In genomic region chr2:106975641-106976040, GRCh38 we compare ENCODE assay signal across 29 cellular contexts.
"Had no signal": no experiment of that assay in that cellular context is flagged by ENCODE, and none has a peak within 500 bp of the region (broad histone marks: within the 10 kb centered on the region; RNA-seq: fewer than 3 reads in every experiment).

No MANE protein-coding gene starts in this region.

- H3K4me3 Mint-ChIP-seq: activated B cell treated with CpG ODN at 0.5 μM for 24 hours; activated CD8-positive, alpha-beta T cell treated with anti-CD3 and anti-CD28 coated beads for 36 hours; activated naive CD4-positive, alpha-beta T cell treated with anti-CD3 and anti-CD28 coated beads, Interleukin-2, amount 50 U/mL, for 24 hours; activated naive CD8-positive, alpha-beta T cell treated with anti-CD3 and anti-CD28 coated beads, Interleukin-2, amount 50 U/mL, for 24 hours; activated T-cell treated with anti-CD3 and anti-CD28 coated beads, Interleukin-2, amount 50 U/mL, for 4 hours; activated T-helper 17 cell treated with anti-CD3 and anti-CD28 coated beads, Interleukin-2, amount 50 U/mL, for 72 hours; dendritic cell treated with granulocyte-macrophage colony-stimulating factor and Interleukin-4, amounts not matched to agents 40 ng/mL and 50 ng/mL, for 4 days; endodermal cell; nephron progenitor cell; stimulated activated effector memory CD8-positive, alpha-beta T cell treated with anti-CD3 and anti-CD28 coated beads, Interleukin-12 subunit alpha, Interleukin-12 subunit beta, amount 100 ng/mL, for 72 hours; stimulated activated naive CD8-positive, alpha-beta T cell treated with anti-CD3 and anti-CD28 coated beads, Interleukin-15, Interleukin-2, amounts not matched to agents 100 ng/mL and 50 ng/mL, for 24 hours; T-helper 2 cell treated with Interferon-gamma antibody and Interleukin-4, amounts not matched to agents 5 μg/mL and 100 μg/mL, for 36 hours had no signal

- H3K79me2 ChIP-seq: hepatocyte had no signal

- H3K27ac Mint-ChIP-seq: activated B cell treated with CpG ODN at 0.5 μM for 24 hours; activated CD8-positive, alpha-beta T cell treated with anti-CD3 and anti-CD28 coated beads for 36 hours; activated naive CD4-positive, alpha-beta T cell treated with anti-CD3 and anti-CD28 coated beads, Interleukin-2, amount 50 U/mL, for 24 hours; activated naive CD8-positive, alpha-beta T cell treated with anti-CD3 and anti-CD28 coated beads, Interleukin-2, amount 50 U/mL, for 24 hours; activated T-helper 17 cell treated with anti-CD3 and anti-CD28 coated beads, Interleukin-2, amount 50 U/mL, for 72 hours; dendritic cell treated with granulocyte-macrophage colony-stimulating factor and Interleukin-4, amounts not matched to agents 40 ng/mL and 50 ng/mL, for 4 days; endodermal cell; nephron progenitor cell; progenitor cell of endocrine pancreas; stimulated activated effector memory CD8-positive, alpha-beta T cell treated with anti-CD3 and anti-CD28 coated beads, Interleukin-12 subunit alpha, Interleukin-12 subunit beta, amount 100 ng/mL, for 72 hours; stimulated activated naive CD8-positive, alpha-beta T cell treated with anti-CD3 and anti-CD28 coated beads, Interleukin-15, Interleukin-2, amounts not matched to agents 100 ng/mL and 50 ng/mL, for 24 hours; T-helper 2 cell treated with Interferon-gamma antibody and Interleukin-4, amounts not matched to agents 5 μg/mL and 100 μg/mL, for 36 hours had no signal

- ATAC-seq: activated CD8-positive, alpha-beta T cell treated with anti-CD3 and anti-CD28 coated beads for 36 hours; activated naive CD8-positive, alpha-beta T cell treated with anti-CD3 and anti-CD28 coated beads, Interleukin-2, amount 50 U/mL, for 24 hours; activated T-cell treated with anti-CD3 and anti-CD28 coated beads, Interleukin-2, amount 50 U/mL, for 4 hours; activated T-helper 17 cell treated with anti-CD3 and anti-CD28 coated beads, Interleukin-2, amount 50 U/mL, for 72 hours; esophagus mucosa; gastroesophageal sphincter; sciatic nerve; stimulated activated effector memory CD8-positive, alpha-beta T cell treated with anti-CD3 and anti-CD28 coated beads, Interleukin-12 subunit alpha, Interleukin-12 subunit beta, amount 100 ng/mL, for 72 hours had no signal

- H3K27me3 Mint-ChIP-seq: activated B cell treated with CpG ODN at 0.5 μM for 24 hours; activated CD8-positive, alpha-beta T cell treated with anti-CD3 and anti-CD28 coated beads for 36 hours; activated naive CD4-positive, alpha-beta T cell treated with anti-CD3 and anti-CD28 coated beads, Interleukin-2, amount 50 U/mL, for 24 hours; activated naive CD8-positive, alpha-beta T cell treated with anti-CD3 and anti-CD28 coated beads, Interleukin-2, amount 50 U/mL, for 24 hours; activated T-helper 17 cell treated with anti-CD3 and anti-CD28 coated beads, Interleukin-2, amount 50 U/mL, for 72 hours; dendritic cell treated with granulocyte-macrophage colony-stimulating factor and Interleukin-4, amounts not matched to agents 40 ng/mL and 50 ng/mL, for 4 days; progenitor cell of endocrine pancreas; stimulated activated naive CD8-positive, alpha-beta T cell treated with anti-CD3 and anti-CD28 coated beads, Interleukin-15, Interleukin-2, amounts not matched to agents 100 ng/mL and 50 ng/mL, for 24 hours had no signal

- DNase-seq: activated B cell treated with CpG ODN at 0.5 μM for 24 hours; activated CD4-positive, alpha-beta T cell treated with anti-CD3 and anti-CD28 coated beads, Interleukin-2, amount 50 U/mL, for 1 hour; activated CD8-positive, alpha-beta T cell treated with anti-CD3 and anti-CD28 coated beads for 36 hours; activated naive CD8-positive, alpha-beta T cell treated with anti-CD3 and anti-CD28 coated beads, Interleukin-2, amount 50 U/mL, for 24 hours; activated T-cell treated with anti-CD3 and anti-CD28 coated beads, Interleukin-2, amount 50 U/mL, for 4 hours; amygdala; central memory CD4-positive, alpha-beta T cell; endodermal cell; islet precursor cell; left ventricle myocardium inferior; nephron progenitor cell; ovary; stimulated activated CD4-positive, alpha-beta T cell treated with anti-CD3 and anti-CD28 coated beads, Interleukin-4, amount 100 ng/mL, for 24 hours had no signal

- H3K27me3 ChIP-seq: breast epithelium, gastroesophageal sphincter, hepatocyte, neutrophil, ovary had no signal

- H3K4me1 ChIP-seq: breast epithelium, gastroesophageal sphincter, left ventricle myocardium inferior had no signal

- H3K9me3 Mint-ChIP-seq: activated B cell treated with CpG ODN at 0.5 μM for 24 hours; activated CD8-positive, alpha-beta T cell treated with anti-CD3 and anti-CD28 coated beads for 36 hours; activated naive CD4-positive, alpha-beta T cell treated with anti-CD3 and anti-CD28 coated beads, Interleukin-2, amount 50 U/mL, for 24 hours; activated naive CD8-positive, alpha-beta T cell treated with anti-CD3 and anti-CD28 coated beads, Interleukin-2, amount 50 U/mL, for 24 hours; activated T-helper 17 cell treated with anti-CD3 and anti-CD28 coated beads, Interleukin-2, amount 50 U/mL, for 72 hours; dendritic cell treated with granulocyte-macrophage colony-stimulating factor and Interleukin-4, amounts not matched to agents 40 ng/mL and 50 ng/mL, for 4 days; endodermal cell; nephron progenitor cell; stimulated activated effector memory CD8-positive, alpha-beta T cell treated with anti-CD3 and anti-CD28 coated beads, Interleukin-12 subunit alpha, Interleukin-12 subunit beta, amount 100 ng/mL, for 72 hours; stimulated activated naive CD8-positive, alpha-beta T cell treated with anti-CD3 and anti-CD28 coated beads, Interleukin-15, Interleukin-2, amounts not matched to agents 100 ng/mL and 50 ng/mL, for 24 hours; T-helper 2 cell treated with Interferon-gamma antibody and Interleukin-4, amounts not matched to agents 5 μg/mL and 100 μg/mL, for 36 hours had no signal

- H3K27ac ChIP-seq: breast epithelium, gastroesophageal sphincter, hepatocyte, left ventricle myocardium inferior, neutrophil, ovary, skin epidermis, thoracic aorta had no signal

- H3K36me3 ChIP-seq: breast epithelium, gastroesophageal sphincter, left ventricle myocardium inferior, neutrophil, ovary, thoracic aorta had no signal

- H2AFZ ChIP-seq: hepatocyte had no signal

- H3K9me3 ChIP-seq: breast epithelium, gastroesophageal sphincter, left ventricle myocardium inferior, neutrophil, ovary, thoracic aorta had no signal

- H3K4me3 ChIP-seq: breast epithelium, gastroesophageal sphincter, hepatocyte, left ventricle myocardium inferior, lung, ovary, skin epidermis, thoracic aorta had no signal

- H3K36me3 Mint-ChIP-seq: activated naive CD4-positive, alpha-beta T cell treated with anti-CD3 and anti-CD28 coated beads, Interleukin-2, amount 50 U/mL, for 24 hours; stimulated activated effector memory CD8-positive, alpha-beta T cell treated with anti-CD3 and anti-CD28 coated beads, Interleukin-12 subunit alpha, Interleukin-12 subunit beta, amount 100 ng/mL, for 72 hours had no signal

- H3K4me2 ChIP-seq: hepatocyte had no signal

- H3K4me1 Mint-ChIP-seq: activated B cell treated with CpG ODN at 0.5 μM for 24 hours; activated naive CD4-positive, alpha-beta T cell treated with anti-CD3 and anti-CD28 coated beads, Interleukin-2, amount 50 U/mL, for 24 hours; activated naive CD8-positive, alpha-beta T cell treated with anti-CD3 and anti-CD28 coated beads, Interleukin-2, amount 50 U/mL, for 24 hours; activated T-helper 17 cell treated with anti-CD3 and anti-CD28 coated beads, Interleukin-2, amount 50 U/mL, for 72 hours; endodermal cell; stimulated activated effector memory CD8-positive, alpha-beta T cell treated with anti-CD3 and anti-CD28 coated beads, Interleukin-12 subunit alpha, Interleukin-12 subunit beta, amount 100 ng/mL, for 72 hours had no signal
